In the genomic region with DNA sequence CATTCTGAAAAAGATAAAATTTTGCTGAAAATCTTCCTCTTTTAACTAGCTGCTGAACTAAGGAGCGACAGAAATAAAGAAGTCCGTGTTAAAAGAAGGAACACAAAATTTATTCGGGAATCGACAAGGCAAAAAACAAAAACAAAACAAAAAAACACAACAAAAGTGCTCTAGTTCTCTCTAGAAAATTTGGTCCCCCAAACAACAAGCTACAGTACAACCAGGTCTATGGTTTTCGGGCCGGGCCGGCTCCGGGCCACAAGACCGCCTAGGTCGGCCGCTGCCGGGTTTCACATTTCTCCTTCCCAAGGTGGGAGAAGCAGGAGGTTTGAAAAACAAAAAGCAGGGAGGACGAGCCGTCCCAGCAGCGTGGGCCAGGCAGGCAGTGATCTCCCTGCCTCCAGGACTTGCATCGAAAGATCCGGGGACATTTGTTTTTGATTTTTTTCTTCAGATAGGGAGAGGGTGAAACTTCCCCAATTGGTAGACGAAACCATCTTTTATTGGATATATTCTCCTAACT, we compare ENCODE assay signal across 12 cellular contexts. TPM values are rescaled to one million over a fixed set of nuclear protein-coding genes. Genes with fewer than 3 reads are reported as not detected.
DNase-seq lines count a peak whose midpoint lies in the region; ATAC-seq, FAIRE-seq and TF ChIP-seq lines count a peak whose summit lies in the region.
"Had no signal": no experiment of that assay in that cellular context is flagged by ENCODE, and none has a peak within 500 bp of the region (broad histone marks: within the 10 kb centered on the region; RNA-seq: fewer than 3 reads in every experiment).

No MANE protein-coding gene starts in this region.

- H3K9me3 ChIP-seq in A549 = no peaks in the 10 kb centered on the region
- H3K9me3 ChIP-seq in GM12878 (replicated peaks; ENCODE audit: control insufficient read depth, insufficient read depth, low read length) = no peaks in the 10 kb centered on the region; the same call in 2 of the 3 replicates
- no peaks in the 10 kb centered on the region for H3K9me3 ChIP-seq in mesodermal cell (ENCODE audit: control insufficient read depth, low read length)
- H3K9me3 ChIP-seq in sigmoid colon = no peaks in the 10 kb centered on the region
- H3K9me3 ChIP-seq in uterus = no peaks in the 10 kb centered on the region
- H3K9me3 ChIP-seq: body of pancreas had no signal

- H3K4me3 ChIP-seq in A549 (no peak overlapping the region), GM23338 (peak overlapping the region; percentile 65), GM12878 (no peak overlapping the region), mesodermal cell (ENCODE audit: extremely low read depth, insufficient read depth, low read length, poor library complexity, severe bottlenecking) (peak overlapping the region; percentile 27), sigmoid colon (no peak overlapping the region), uterus (peak overlapping the region in 1 of 2 donors; percentile 75)
- H3K4me3 ChIP-seq: body of pancreas had no signal

- H3K27me3 ChIP-seq in GM23338 (ENCODE audit: insufficient read depth) (peaks cover 95% of the 10 kb centered on the region), GM12878 (replicated peaks in 1 of 2; ENCODE audit: control insufficient read depth in 2 of 2, insufficient read depth in 2 of 2, low read length in 1 of 2) (peaks cover 20 to 34% of the 10 kb centered on the region in 2 experiments), sigmoid colon (peaks cover 93 to 100% (median 97%) of the 10 kb centered on the region in 3 donors), uterus (peaks cover 0 to 29% of the 10 kb centered on the region in 2 donors)

- peaks cover 3% of the 10 kb centered on the region; the same call in 1 of the 3 replicates for H3K4me1 ChIP-seq in A549
- H3K4me1 ChIP-seq in GM23338 (ENCODE audit: insufficient read depth) = peaks cover 57% of the 10 kb centered on the region
- H3K4me1 ChIP-seq in GM12878 (ENCODE audit: control insufficient read depth, insufficient read depth, low read length) = no peaks in the 10 kb centered on the region
- peaks cover 24% of the 10 kb centered on the region for H3K4me1 ChIP-seq in mesodermal cell (ENCODE audit: control insufficient read depth, insufficient read depth, low read length, poor library complexity, severe bottlenecking)
- peaks cover 0 to 43% (median 37%) of the 10 kb centered on the region in 4 donors for H3K4me1 ChIP-seq in sigmoid colon
- peaks cover 0 to 10% of the 10 kb centered on the region in 2 donors for H3K4me1 ChIP-seq in uterus

- TF ChIP-seq RAD21 in A549 (conservative IDR thresholded peaks at IDR 0.05 in 1 of 2, IDR thresholded peaks at IDR 0.05 in 1 of 2) (no peak), GM12878 (IDR thresholded peaks at IDR 0.05; ENCODE audit: insufficient read depth, low read depth, low read length) (no peak)

- peaks cover 3% of the 10 kb centered on the region; the same call in 1 of the 3 replicates for H3K36me3 Mint-ChIP-seq in GM23338 (ENCODE audit: low read depth)

- CTCF ChIA-PET in A549 (lab: Yijun Ruan, JAX) (interaction anchor here (0.6 to 2.1 kb wide), 6 partner anchors 8 to 525 kb away, joined by 3 to 15 read pairs (median 3); no protein-coding TSS in a partner anchor), GM12878 (lab: Yijun Ruan, JAX) (interaction anchor here (0.6 to 1.7 kb wide), 3 partner anchors 8 to 373 kb away, joined by 3 to 5 read pairs (median 3); no protein-coding TSS in a partner anchor)

- peaks cover 58% of the 10 kb centered on the region for H3K4me1 Mint-ChIP-seq in GM23338

- ATAC-seq in A549 (no peak), GM23338 (peak; percentile 1; the same call in 2 of the 3 replicates), GM12878 (no peak)
- ATAC-seq: body of pancreas, left cardiac atrium had no signal

- no peak for TF ChIP-seq EP300 in A549 (IDR thresholded peaks at IDR 0.05)
- no peak for TF ChIP-seq EP300 in GM12878 (IDR thresholded peaks at IDR 0.05; ENCODE audit: borderline replicate concordance in 1 of 2, control insufficient read depth in 1 of 2, low read depth in 2 of 2, low read length in 2 of 2)
- no peak for TF ChIP-seq EP300 in sigmoid colon (IDR thresholded peaks at IDR 0.05)

- H3K4me2 ChIP-seq in A549 (peak overlapping the region; percentile 18; the same call in 1 of the 3 replicates), GM23338 (peak overlapping the region; percentile 82), GM12878 (ENCODE audit: control insufficient read depth, insufficient read depth) (no peak overlapping the region)

- peaks cover 12% of the 10 kb centered on the region for H3K9me3 Mint-ChIP-seq in GM23338

- no peaks in the 10 kb centered on the region for H3K9me2 ChIP-seq in GM23338 (ENCODE audit: insufficient read depth)

- no peaks in the 10 kb centered on the region for H3K36me3 ChIP-seq in GM23338 (ENCODE audit: insufficient read depth)
- H3K36me3 ChIP-seq in GM12878 (ENCODE audit: control insufficient read depth in 2 of 2, insufficient read depth in 2 of 2, low read length in 1 of 2) = no peaks in the 10 kb centered on the region
- H3K36me3 ChIP-seq in mesodermal cell (ENCODE audit: control insufficient read depth, insufficient read depth, low read length) = no peaks in the 10 kb centered on the region
- H3K36me3 ChIP-seq in sigmoid colon = no peaks in the 10 kb centered on the region
- H3K36me3 ChIP-seq in uterus = no peaks in the 10 kb centered on the region

- BruUV-seq in GM12878 (replicated peaks; lab: Mats Ljungman, UMichigan) = no TSS peak

- peaks cover 93% of the 10 kb centered on the region for H3K27me3 Mint-ChIP-seq in GM23338 (ENCODE audit: insufficient read depth, low read depth, poor library complexity)

- H3K9ac ChIP-seq in GM12878 (ENCODE audit: control insufficient read depth, insufficient read depth, low read length) = no peak overlapping the region

- peak overlapping the region; percentile 78 for H3K4me3 Mint-ChIP-seq in GM23338

- H3F3A ChIP-seq in GM23338 (replicated peaks; ENCODE audit: low read depth) = peaks cover 25% of the 10 kb centered on the region

- POLR2A ChIA-PET in A549 (lab: Yijun Ruan, JAX) = no interaction called here
- POLR2A ChIA-PET in GM12878 (lab: Charles Lee) = no interaction called here

- SMC1A ChIA-PET in GM12878 (lab: Charles Lee; ENCODE audit: uncharacterized antibody, unreplicated experiment) = interaction anchor here (0.6 kb wide), 2 partner anchors 91 to 314 kb away, joined by 3 read pairs; no protein-coding TSS in a partner anchor

- FAIRE-seq in A549 (lab: Jason Lieb, UNC) (no peak), GM12878 (lab: Jason Lieb, UNC) (no peak)

- TF ChIP-seq POLR2A in A549 (IDR thresholded peaks at IDR 0.05; ENCODE audit: low read length) (no peak), GM12878 (IDR thresholded peaks at IDR 0.05; ENCODE audit: low read depth, low read length) (no peak), sigmoid colon (IDR thresholded peaks at IDR 0.05) (no peak), uterus (IDR thresholded peaks at IDR 0.05) (no peak)

- H3K27ac ChIP-seq in A549 (no peak overlapping the region), GM23338 (ENCODE audit: low read depth) (no peak overlapping the region), GM12878 (ENCODE audit: control insufficient read depth, insufficient read depth) (no peak overlapping the region), mesodermal cell (ENCODE audit: low read depth, low read length, severe bottlenecking) (no peak overlapping the region), sigmoid colon (no peak overlapping the region), uterus (no peak overlapping the region)
- H3K27ac ChIP-seq: body of pancreas had no signal

- TF ChIP-seq CTCF in A549 (IDR thresholded peaks at IDR 0.05) = no peak
- no peak for TF ChIP-seq CTCF in GM23338 (conservative IDR thresholded peaks at IDR 0.05; ENCODE audit: low read depth in 2 of 2)
- TF ChIP-seq CTCF in GM12878 (IDR thresholded peaks at IDR 0.05 in 2 of 3, conservative IDR thresholded peaks at IDR 0.05 in 1 of 3; ENCODE audit: control insufficient read depth in 2 of 3, extremely low read depth in 1 of 3, insufficient read depth in 1 of 3, low read depth in 3 of 3, low read length in 3 of 3) = no peak
- no peak for TF ChIP-seq CTCF in sigmoid colon (IDR thresholded peaks at IDR 0.05)
- TF ChIP-seq CTCF in uterus (IDR thresholded peaks at IDR 0.05) = no peak

- no peak overlapping the region for H2AFZ ChIP-seq in GM23338
- H2AFZ ChIP-seq in GM12878 (ENCODE audit: control insufficient read depth, low read depth, low read length) = no peak overlapping the region

- in situ Hi-C loops in GM12878 (cut with MboI) = loop anchor here (25.0 kb wide), 1 partner anchor 1182 kb away; a partner anchor contains a TSS

- H3K79me2 ChIP-seq in GM23338 (replicated peaks; ENCODE audit: insufficient read depth) (no peaks in the 10 kb centered on the region), GM12878 (ENCODE audit: control insufficient read depth, insufficient read depth, low read length) (no peaks in the 10 kb centered on the region)

- DNase-seq in A549 (ENCODE audit: low read depth in 1 of 2, low spot score in 1 of 2) (no peak), GM23338 (ENCODE audit: low spot score) (peak; percentile 76), GM12878 (ENCODE audit: low read depth, low spot score) (no peak), sigmoid colon (no peak), uterus (no peak), NCI-H187 treated with DMSO at 0.1 percent for 48 hours (lab: John Stamatoyannopoulos, UW) (no peak)
- no peak for DNase-seq in activated CD4-positive, alpha-beta T cell treated with anti-CD3 and anti-CD28 coated beads, Interleukin-2, amount 50 U/mL, for 4 hours
- DNase-seq: activated CD4-positive, alpha-beta T cell treated with anti-CD3 and anti-CD28 coated beads for 1 hour; left cardiac atrium had no signal

- intact Hi-C loops in GM12878 (cut with micrococcal nuclease; ENCODE audit: unreplicated experiment) = loop anchor here (5.0 to 10.0 kb wide), 2 partner anchors 151 to 258 kb away; no protein-coding TSS in a partner anchor
- intact Hi-C loops in sigmoid colon (cut with DNase I) = no loop called here
- intact Hi-C loops in uterus (cut with DNase I; ENCODE audit: low total_unique reads) = loop anchor here (10.0 kb wide), 1 partner anchor 381 kb away; no protein-coding TSS in a partner anchor

- H3K27ac Mint-ChIP-seq in GM23338 = no peak overlapping the region

- RAD21 ChIA-PET in GM12878 (lab: Charles Lee; ENCODE audit: unreplicated experiment) = no interaction called here

- 93% methylated on average over 18 of the region's 18 CpGs for WGBS in A549 (ENCODE audit: missing lambda C conversion rate)
- WGBS in GM12878 (ENCODE audit: insufficient coverage, insufficient replicate concordance, low lambda C conversion rate, missing lambda C conversion rate) = 40% methylated on average over 18 of the region's 18 CpGs
- WGBS in mesodermal cell (ENCODE audit: insufficient coverage in 2 of 2), 2 experiments = 0 to 3% methylated on average over 5 to 13 of the region's 18 CpGs
- 9 to 11% methylated on average over 18 of the region's 18 CpGs for WGBS in sigmoid colon, 2 donors

- H4K20me1 ChIP-seq in GM23338 (replicated peaks; ENCODE audit: insufficient read depth) (peaks cover 17% of the 10 kb centered on the region), GM12878 (ENCODE audit: control insufficient read depth, insufficient read depth) (0 out of 2 replicates have a peak, but pooled peaks cover 3% of the 10 kb centered on the region)

RNA-seq across cellular contexts. Expression of a gene that starts 2.7 kb away (rescaled TPM):
- polyA plus RNA-seq in A549 (2011; rRNA removed) (0.90 and 1.2 TPM in 2 replicates), A549 (2017; fragmentation: RNase III; extraction: RNeasy Plus Mini Kit Qiagen cat#74134 plus additional on column Dnase treatment) (2.7 to 3.6 TPM (median 3.1 TPM) in 3 replicates), GM23338 (2016; fragmentation: Nextera tagmentation; extraction: Ambion mirVana) (0.89 and 1.2 TPM in 2 replicates), GM12878 (2011; rRNA removed) (not detected in 2 replicates), GM12878 (2014; fragmentation: Illumina TruSeq; extraction: Trizol) (not detected in 2 replicates), GM12878 (2014; fragmentation: Nextera tagmentation; extraction: Ambion mirVana) (not detected), GM12878 (2014; rRNA removed) (not detected in 2 replicates), GM12878 (2016; fragmentation: Nextera tagmentation; extraction: Ambion mirVana) (not detected), sigmoid colon (not detected)
- 1.7 and 2.8 TPM in 2 replicates for polyA plus RNA-seq in A549 (2012; cell fraction: cytosol; rRNA removed)
- polyA plus RNA-seq in A549 (2012; cell fraction: nucleus; rRNA removed) = 2.6 and 3.0 TPM in 2 replicates
- polyA minus RNA-seq in A549 (2011; rRNA and poly(A)+ RNA removed) = 0.91 and 1.0 TPM in 2 replicates
- 2.3 and 3.5 TPM in 2 replicates for total RNA-seq in GM23338 (2014; rRNA removed; shearing (Covaris generic))
- not detected in 2 replicates for total RNA-seq in GM12878 (2013; cell fraction: nucleolus; rRNA removed)
- total RNA-seq in GM12878 (2014; rRNA removed) (not detected in 2 replicates), GM12878 (2014; rRNA removed; fragmentation: Illumina TruSeq; extraction: Trizol) (not detected in 2 replicates), GM12878 (2021) (0.08 TPM in 1 of 2 replicates, not detected in the other), sigmoid colon (not detected), uterus (10 to 100 TPM in 1 of 4 donors, 1 to 10 TPM in 1, under 1 TPM in 1, not detected in 1; 0.26 to 23.6 (median 9.8) TPM)
- not detected for polyA plus RNA-seq in GM12878 (2011; ENCODE audit: low read depth)
- polyA plus RNA-seq in GM12878 (2011; cell fraction: cytosol; rRNA removed) = not detected in 2 replicates
- polyA plus RNA-seq in GM12878 (2011; cell fraction: nucleus; rRNA removed) = not detected in 2 replicates
- not detected in 2 replicates for polyA plus RNA-seq in GM12878 (2012)
- polyA minus RNA-seq in GM12878 (2011; rRNA and poly(A)+ RNA removed) = not detected in 2 replicates
- 0.40 TPM in 1 of 2 replicates, not detected in the other for polyA minus RNA-seq in GM12878 (2011; cell fraction: cytosol; rRNA and poly(A)+ RNA removed)
- not detected in 2 replicates for polyA minus RNA-seq in GM12878 (2011; cell fraction: nucleus; rRNA and poly(A)+ RNA removed)
- 0.96 TPM for polyA plus RNA-seq in mesodermal cell (2013, experiment 1 of 2)
- polyA plus RNA-seq in mesodermal cell (2013, experiment 2 of 2) = 0.91 TPM
- total RNA-seq: left cardiac atrium had no signal

RNA-seq across cellular contexts. Expression of a gene that starts 2.8 kb away (rescaled TPM):
- polyA plus RNA-seq in A549 (2011; rRNA removed) (2.2 and 2.3 TPM in 2 replicates), A549 (2017; fragmentation: RNase III; extraction: RNeasy Plus Mini Kit Qiagen cat#74134 plus additional on column Dnase treatment) (2.6 to 3.5 TPM (median 3.2 TPM) in 3 replicates), GM23338 (2016; fragmentation: Nextera tagmentation; extraction: Ambion mirVana) (9.3 and 11.2 TPM in 2 replicates), GM12878 (2011; rRNA removed) (not detected in 2 replicates), GM12878 (2014; fragmentation: Illumina TruSeq; extraction: Trizol) (not detected in 2 replicates), GM12878 (2014; fragmentation: Nextera tagmentation; extraction: Ambion mirVana) (not detected), GM12878 (2014; rRNA removed) (not detected in 2 replicates), GM12878 (2016; fragmentation: Nextera tagmentation; extraction: Ambion mirVana) (not detected), sigmoid colon (under 1 TPM in 1 of 3 donors, not detected in 2; under 0.01 TPM)
- 1.2 and 2.0 TPM in 2 replicates for polyA plus RNA-seq in A549 (2012; cell fraction: cytosol; rRNA removed)
- 4.4 and 4.9 TPM in 2 replicates for polyA plus RNA-seq in A549 (2012; cell fraction: nucleus; rRNA removed)
- polyA minus RNA-seq in A549 (2011; rRNA and poly(A)+ RNA removed) = 1.9 and 3.3 TPM in 2 replicates
- 10.0 and 15.6 TPM in 2 replicates for total RNA-seq in GM23338 (2014; rRNA removed; shearing (Covaris generic))
- not detected in 2 replicates for total RNA-seq in GM12878 (2013; cell fraction: nucleolus; rRNA removed)
- total RNA-seq in GM12878 (2014; rRNA removed) (not detected in 2 replicates), GM12878 (2014; rRNA removed; fragmentation: Illumina TruSeq; extraction: Trizol) (not detected in 2 replicates), GM12878 (2021) (0.05 TPM in 1 of 2 replicates, not detected in the other), sigmoid colon (not detected), uterus (10 to 100 TPM in 2 of 4 donors, 1 to 10 TPM in 2; 1.3 to 22.7 (median 12.2) TPM)
- polyA plus RNA-seq in GM12878 (2011; ENCODE audit: low read depth) = not detected
- polyA plus RNA-seq in GM12878 (2011; cell fraction: cytosol; rRNA removed) = not detected in 2 replicates
- polyA plus RNA-seq in GM12878 (2011; cell fraction: nucleus; rRNA removed) = not detected in 2 replicates
- polyA plus RNA-seq in GM12878 (2012) = 0.04 TPM in 1 of 2 replicates, not detected in the other
- polyA minus RNA-seq in GM12878 (2011; rRNA and poly(A)+ RNA removed) = not detected in 2 replicates
- polyA minus RNA-seq in GM12878 (2011; cell fraction: cytosol; rRNA and poly(A)+ RNA removed) = not detected in 2 replicates
- polyA minus RNA-seq in GM12878 (2011; cell fraction: nucleus; rRNA and poly(A)+ RNA removed) = not detected in 2 replicates
- polyA plus RNA-seq in mesodermal cell (2013, experiment 1 of 2) = 0.41 TPM
- 0.96 TPM for polyA plus RNA-seq in mesodermal cell (2013, experiment 2 of 2)
- total RNA-seq: left cardiac atrium, RPMI7951 had no signal

Comparison
In these comparisons a context has a peak if more than half of its experiments do, and no peak if none do; other contexts are left out.
1. H3K4me3 ChIP-seq: peak in GM23338 (single experiment) and mesodermal cell (single experiment); none in A549 (single experiment), GM12878 (single experiment) and sigmoid colon (0 of 4).